Comparison of ENCODE assay signal across 31 cellular contexts in genomic region chr13:78098249-78098648, GRCh38.
"Had no signal": no experiment of that assay in that cellular context is flagged by ENCODE, and none has a peak within 500 bp of the region (broad histone marks: within the 10 kb centered on the region; RNA-seq: fewer than 3 reads in every experiment).

No MANE protein-coding gene starts in this region.

- H3K4me1 Mint-ChIP-seq: activated B cell treated with CpG ODN at 0.5 μM for 24 hours; activated T-helper 17 cell treated with anti-CD3 and anti-CD28 coated beads, Interleukin-2, amount 50 U/mL, for 72 hours; central memory CD8-positive, alpha-beta T cell; T-helper 17 cell had no signal

- H3K4me3 ChIP-seq: coronary artery, gastrocnemius medialis, heart left ventricle had no signal

- H3K27me3 Mint-ChIP-seq: dendritic cell treated with granulocyte-macrophage colony-stimulating factor and Interleukin-4, amounts not matched to agents 40 ng/mL and 50 ng/mL, for 4 days; T-helper 17 cell had no signal

- H3K36me3 Mint-ChIP-seq: activated naive CD8-positive, alpha-beta T cell had no signal

- H3K4me3 Mint-ChIP-seq: activated B cell treated with CpG ODN at 0.5 μM for 24 hours; activated CD8-positive, alpha-beta T cell treated with anti-CD3 and anti-CD28 coated beads for 36 hours; activated naive CD8-positive, alpha-beta T cell; activated T-cell treated with anti-CD3 and anti-CD28 coated beads, Interleukin-2, amount 50 U/mL, for 4 hours; activated T-helper 17 cell treated with anti-CD3 and anti-CD28 coated beads, Interleukin-2, amount 50 U/mL, for 72 hours; central memory CD8-positive, alpha-beta T cell; dendritic cell treated with granulocyte-macrophage colony-stimulating factor and Interleukin-4, amounts not matched to agents 40 ng/mL and 50 ng/mL, for 4 days; T-helper 17 cell; T-helper 2 cell treated with Interferon-gamma antibody and Interleukin-4, amounts not matched to agents 5 μg/mL and 100 μg/mL, for 36 hours had no signal

- H3K27me3 ChIP-seq: brain microvascular endothelial cell, gastrocnemius medialis, heart left ventricle had no signal

- H3K4me1 ChIP-seq: gastrocnemius medialis had no signal

- H3K36me3 ChIP-seq: brain microvascular endothelial cell, gastrocnemius medialis, heart left ventricle, WERI-Rb-1 had no signal

- DNase-seq: activated B cell treated with CpG ODN at 0.5 μM for 24 hours; activated CD4-positive, alpha-beta T cell treated with anti-CD3 and anti-CD28 coated beads for 48 hours; activated CD4-positive, alpha-beta T cell treated with anti-CD3 and anti-CD28 coated beads, Interleukin-2, amount 50 U/mL, for 1 hour; activated CD4-positive, alpha-beta T cell treated with anti-CD3 and anti-CD28 coated beads, Interleukin-2, amount 50 U/mL, for 48 hours; activated CD8-positive, alpha-beta memory T cell treated with anti-CD3 and anti-CD28 coated beads for 24 hours; activated CD8-positive, alpha-beta T cell treated with anti-CD3 and anti-CD28 coated beads for 36 hours; activated effector memory CD4-positive, alpha-beta T cell treated with Interleukin-2 at 50 U/mL for 16 hours; activated gamma-delta T cell treated with Interleukin-2 at 50 U/mL for 16 hours; activated naive CD4-positive, alpha-beta T cell treated with anti-CD3 and anti-CD28 coated beads, Interleukin-2, amount 50 U/mL, for 16 hours; activated naive CD4-positive, alpha-beta T cell treated with Interleukin-2 at 50 U/mL for 16 hours; activated T-cell treated with anti-CD3 and anti-CD28 coated beads, Interleukin-2, amount 50 U/mL, for 4 hours; amniotic stem cell; anterior cingulate cortex; brain microvascular endothelial cell; effector CD8-positive, alpha-beta T cell; foreskin fibroblast; gastrocnemius medialis; glutamatergic neuron; heart left ventricle; T-helper 1 cell; T-helper 17 cell; T1000; WERI-Rb-1 had no signal

- ATAC-seq: activated CD4-positive, CD25-positive, alpha-beta regulatory T cell treated with anti-CD3 and anti-CD28 coated beads, Interleukin-2, amount 50 U/mL, for 24 hours; activated CD8-positive, alpha-beta T cell treated with anti-CD3 and anti-CD28 coated beads for 36 hours; activated T-cell treated with anti-CD3 and anti-CD28 coated beads, Interleukin-2, amount 50 U/mL, for 4 hours; activated T-helper 17 cell treated with anti-CD3 and anti-CD28 coated beads, Interleukin-2, amount 50 U/mL, for 72 hours; esophagus mucosa; gastrocnemius medialis; heart left ventricle; T-helper 17 cell had no signal

- H3K27ac ChIP-seq: brain microvascular endothelial cell, coronary artery, gastrocnemius medialis, heart left ventricle, WERI-Rb-1 had no signal

- H3K27ac Mint-ChIP-seq: activated B cell treated with CpG ODN at 0.5 μM for 24 hours; activated CD8-positive, alpha-beta T cell treated with anti-CD3 and anti-CD28 coated beads for 36 hours; activated naive CD8-positive, alpha-beta T cell; activated T-helper 17 cell treated with anti-CD3 and anti-CD28 coated beads, Interleukin-2, amount 50 U/mL, for 72 hours; dendritic cell treated with granulocyte-macrophage colony-stimulating factor and Interleukin-4, amounts not matched to agents 40 ng/mL and 50 ng/mL, for 4 days; T-helper 17 cell; T-helper 2 cell treated with Interferon-gamma antibody and Interleukin-4, amounts not matched to agents 5 μg/mL and 100 μg/mL, for 36 hours had no signal

- H3K9me3 Mint-ChIP-seq: activated B cell treated with CpG ODN at 0.5 μM for 24 hours; activated CD8-positive, alpha-beta T cell treated with anti-CD3 and anti-CD28 coated beads for 36 hours; activated T-cell treated with anti-CD3 and anti-CD28 coated beads, Interleukin-2, amount 50 U/mL, for 4 hours; activated T-helper 17 cell treated with anti-CD3 and anti-CD28 coated beads, Interleukin-2, amount 50 U/mL, for 72 hours; central memory CD8-positive, alpha-beta T cell; T-helper 2 cell treated with Interferon-gamma antibody and Interleukin-4, amounts not matched to agents 5 μg/mL and 100 μg/mL, for 36 hours had no signal

- H3K9me3 ChIP-seq: gastrocnemius medialis, heart left ventricle had no signal
